8 cellular contexts compared by ENCODE assay signal in the genomic region with DNA sequence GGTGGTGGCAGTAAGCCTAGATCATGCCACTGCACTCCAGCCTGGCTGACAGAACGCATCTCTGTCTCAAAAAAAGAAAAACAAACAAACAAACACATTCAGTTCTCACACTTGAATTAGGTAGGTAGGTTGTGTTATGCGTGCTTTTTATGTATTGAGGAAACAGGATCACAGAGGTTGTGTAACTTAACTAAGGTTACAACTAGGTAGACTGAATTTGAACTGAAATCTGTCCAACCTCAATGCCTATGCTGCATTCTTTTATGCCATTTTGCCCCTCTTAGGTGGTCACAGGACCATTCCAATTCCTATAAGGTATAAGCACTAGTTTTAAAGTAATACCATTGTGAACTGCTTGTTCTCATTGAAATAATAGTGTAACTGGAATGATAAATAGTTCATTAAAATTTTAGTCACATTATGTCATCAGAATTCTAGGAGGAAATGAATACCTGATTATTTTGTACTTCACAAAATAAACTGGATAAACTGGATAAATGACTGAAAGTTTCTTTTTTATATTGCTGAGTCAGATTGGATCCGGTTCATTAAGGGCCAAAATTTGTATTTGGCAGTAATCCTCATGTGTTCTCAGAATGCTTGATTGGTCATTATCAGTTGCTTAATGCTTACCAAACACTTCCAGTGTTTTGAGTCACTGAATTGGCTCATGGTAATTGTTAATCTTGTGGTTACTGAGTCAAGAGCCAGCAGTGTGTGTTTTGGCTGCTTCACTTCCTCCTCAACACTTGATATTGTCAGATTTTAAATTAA. TPM values are rescaled to one million over a fixed set of nuclear protein-coding genes. Genes with fewer than 3 reads are reported as not detected.
A peak's percentile ranks its signal among the peaks of the same experiment; 100 is the strongest.
DNase-seq lines count a peak whose midpoint lies in the region; ATAC-seq and TF ChIP-seq lines count a peak whose summit lies in the region.

No MANE protein-coding gene starts in this region.

- peak; percentile 15 to 35 for DNase-seq in activated CD4-positive, alpha-beta T cell treated with anti-CD3 and anti-CD28 coated beads for 4 hours
- DNase-seq in activated CD4-positive, alpha-beta T cell treated with anti-CD3 and anti-CD28 coated beads, Interleukin-2, amount 50 U/mL, for 48 hours, result no peak
- no peak for DNase-seq in central memory CD8-positive, alpha-beta T cell (ENCODE audit: low spot score in 2 of 2)
- DNase-seq in lower leg skin (ENCODE audit: low spot score in 2 of 2) (peak; percentile 60 to 69), ureter (ENCODE audit: low spot score) (peak; percentile 42)

- peak overlapping the region; percentile 53 for H3K27ac Mint-ChIP-seq in central memory CD8-positive, alpha-beta T cell (ENCODE audit: low read depth)

- peak overlapping the region; percentile 9; the same call in 1 of the 2 replicates for H3K4me2 ChIP-seq in OCI-LY1 (ENCODE audit: low read length)

- WGBS in lower leg skin, 2 donors, result 39 to 45% methylated on average over 3 of the region's 3 CpGs

- H3K4me3 ChIP-seq in OCI-LY1 (ENCODE audit: low read depth, low read length, poor library complexity, severe bottlenecking) (no peak overlapping the region), lower leg skin (ENCODE audit: low read depth, poor library complexity, severe bottlenecking) (no peak overlapping the region)

- ATAC-seq in HG02981 (IDR thresholded peaks at IDR 0.05; ENCODE audit: unreplicated experiment), result peak; percentile 89
- peak; percentile 96 for ATAC-seq in central memory CD8-positive, alpha-beta T cell (replicated peaks; ENCODE audit: extremely low read depth, poor library complexity, severe bottlenecking)
- no peak for ATAC-seq in HG02884 (IDR thresholded peaks at IDR 0.05; ENCODE audit: unreplicated experiment)

- intact Hi-C loops in lower leg skin (cut with DNase I; ENCODE audit: low total_unique reads), result no loop called here

- H4K20me1 ChIP-seq in OCI-LY1 (ENCODE audit: insufficient read depth, low read length), result no peaks in the 10 kb centered on the region

- peaks cover 81% of the 10 kb centered on the region for H3K79me2 ChIP-seq in OCI-LY1 (ENCODE audit: insufficient read depth, low read length)

- no peaks in the 10 kb centered on the region for H3F3A ChIP-seq in OCI-LY1 (ENCODE audit: insufficient read depth, low read length)

- peaks cover 39% of the 10 kb centered on the region for H3K4me1 ChIP-seq in OCI-LY1 (ENCODE audit: insufficient read depth, low read length, severe bottlenecking)

- no peak overlapping the region for H2AFZ ChIP-seq in OCI-LY1 (ENCODE audit: low read length)

- no peaks in the 10 kb centered on the region for H3K9me3 ChIP-seq in OCI-LY1 (ENCODE audit: low read length)

- peaks cover 21% of the 10 kb centered on the region for H3K36me3 ChIP-seq in OCI-LY1 (ENCODE audit: insufficient read depth, low read length)

- no peaks in the 10 kb centered on the region for H3K9me3 Mint-ChIP-seq in central memory CD8-positive, alpha-beta T cell

- H3K27me3 Mint-ChIP-seq in central memory CD8-positive, alpha-beta T cell, result no peaks in the 10 kb centered on the region

- peaks cover 28% of the 10 kb centered on the region for H3K4me1 Mint-ChIP-seq in central memory CD8-positive, alpha-beta T cell

- no peaks in the 10 kb centered on the region for H3K27me3 ChIP-seq in OCI-LY1 (ENCODE audit: insufficient read depth, low read length)

- peaks cover 21% of the 10 kb centered on the region for H3K36me3 Mint-ChIP-seq in central memory CD8-positive, alpha-beta T cell (ENCODE audit: insufficient read depth)

- TF ChIP-seq CTCF in OCI-LY1 (IDR thresholded peaks at IDR 0.05; ENCODE audit: low read length), result no peak
- no peak for TF ChIP-seq CTCF in lower leg skin (IDR thresholded peaks at IDR 0.05)

- no peak overlapping the region for H3K4me3 Mint-ChIP-seq in central memory CD8-positive, alpha-beta T cell

- H3K9ac ChIP-seq in OCI-LY1 (ENCODE audit: low read length), result no peak overlapping the region

- H3K9me2 ChIP-seq in OCI-LY1 (ENCODE audit: low read depth, low read length), result no peaks in the 10 kb centered on the region

- no peak for TF ChIP-seq POLR2A in lower leg skin (IDR thresholded peaks at IDR 0.05)

- H3K27ac ChIP-seq in OCI-LY1 (ENCODE audit: low read depth, low read length, poor library complexity, severe bottlenecking), result peak overlapping the region; percentile 29

RNA-seq across cellular contexts. Expression of a gene that starts 7.1 kb away (rescaled TPM):
- total RNA-seq in lower leg skin, result 10 to 100 TPM; 40.0 to 63.7 (median 53.2) TPM
- total RNA-seq in ureter, result 47.0 TPM

RNA-seq across cellular contexts. Expression of a gene that starts 59.5 kb away (rescaled TPM):
- 10 to 100 TPM; 21.9 to 30.7 (median 26.8) TPM for total RNA-seq in lower leg skin
- 31.6 TPM for total RNA-seq in ureter

Comparison
In these comparisons a context has a peak if more than half of its experiments do, and no peak if none do; other contexts are left out.
1. DNase-seq: peak in activated CD4-positive, alpha-beta T cell treated with anti-CD3 and anti-CD28 coated beads for 4 hours (2 of 2), lower leg skin (2 of 2) and ureter (single experiment); none in activated CD4-positive, alpha-beta T cell treated with anti-CD3 and anti-CD28 coated beads, Interleukin-2, amount 50 U/mL, for 48 hours (0 of 2) and central memory CD8-positive, alpha-beta T cell (0 of 2).